In the genomic region with DNA sequence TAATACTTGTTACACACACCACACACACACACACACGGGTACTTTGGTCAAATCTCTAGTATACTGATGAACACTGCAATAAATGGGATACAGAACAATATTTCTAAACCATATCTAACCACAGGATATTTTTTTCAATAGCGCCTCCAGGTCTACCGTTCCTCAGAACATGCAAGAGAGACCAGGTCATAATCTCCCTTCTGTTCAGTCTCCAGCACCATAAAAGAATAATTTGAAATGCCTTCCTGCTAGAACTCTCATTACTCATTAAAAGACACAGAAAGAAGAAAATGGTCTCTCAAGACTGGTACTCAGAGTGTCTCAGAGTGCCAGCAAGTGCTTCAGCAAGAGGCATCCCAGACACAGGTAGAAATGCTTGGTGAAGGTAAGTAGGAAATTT, we compare ENCODE assay signal across 17 cellular contexts. TPM values are rescaled to one million over a fixed set of nuclear protein-coding genes. Genes with fewer than 3 reads are reported as not detected.
DNase-seq lines count a peak whose midpoint lies in the region; ATAC-seq and TF ChIP-seq lines count a peak whose summit lies in the region.
"Had no signal": no experiment of that assay in that cellular context is flagged by ENCODE, and none has a peak within 500 bp of the region (broad histone marks: within the 10 kb centered on the region; RNA-seq: fewer than 3 reads in every experiment).

No MANE protein-coding gene starts in this region.

- no peaks in the 10 kb centered on the region for H3K79me2 ChIP-seq in Loucy (ENCODE audit: insufficient read depth, low read length)

- H3K36me3 ChIP-seq in Loucy (ENCODE audit: insufficient read depth, low read length): no peaks in the 10 kb centered on the region
- no peaks in the 10 kb centered on the region for H3K36me3 ChIP-seq in colonic mucosa
- no peaks in the 10 kb centered on the region for H3K36me3 ChIP-seq in mucosa of rectum (ENCODE audit: control insufficient read depth in 2 of 2, insufficient read depth in 2 of 2, low read length in 2 of 2)

- peak overlapping the region; percentile 78 for H3K4me2 ChIP-seq in Loucy (ENCODE audit: low read depth, low read length, poor library complexity, severe bottlenecking)

- DNase-seq in colonic mucosa: no peak
- DNase-seq in effector CD8-positive, alpha-beta T cell (lab: John Stamatoyannopoulos, UW): no peak
- no peak for DNase-seq in activated CD8-positive, alpha-beta memory T cell treated with anti-CD3 and anti-CD28 coated beads, Interleukin-2, amount 10 ng/mL, durations not matched to agents 7 days and 5 days
- no peak for DNase-seq in occipital lobe (lab: John Stamatoyannopoulos, UW)
- DNase-seq: ACHN, HCEC 1CT, NCI-H1105 treated with DMSO at 0.1 percent for 48 hours, NCI-H1694, NCI-H2081 treated with DMSO at 0.1 percent for 48 hours, NCI-H510A, NCI-H82, RPMI8226, SHP77 treated with DMSO at 0.1 percent for 48 hours had no signal

- peak overlapping the region; percentile 63 for H3K9ac ChIP-seq in Loucy (ENCODE audit: low read depth, low read length, poor library complexity, severe bottlenecking)
- peak overlapping the region in 1 of 2 donors; percentile 38 for H3K9ac ChIP-seq in colonic mucosa (ENCODE audit: low read depth in 2 of 2, low read length in 2 of 2)
- H3K9ac ChIP-seq in mucosa of rectum (ENCODE audit: low read depth in 1 of 2, low read length in 2 of 2): no peak overlapping the region

- intact Hi-C loops in colonic mucosa (cut with DNase I): loop anchor here (5.0 kb wide), 1 partner anchor 286 kb away; no protein-coding TSS in a partner anchor

- peaks cover 20% of the 10 kb centered on the region for H3K27me3 Mint-ChIP-seq in activated CD8-positive, alpha-beta memory T cell treated with anti-CD3 and anti-CD28 coated beads, Interleukin-2, amount 10 ng/mL, durations not matched to agents 7 days and 5 days

- H3K9me3 ChIP-seq in Loucy (ENCODE audit: insufficient read depth, low read depth, low read length) (peaks cover 8% of the 10 kb centered on the region; the same call in 1 of the 2 replicates), colonic mucosa (no peaks in the 10 kb centered on the region), mucosa of rectum (ENCODE audit: control insufficient read depth in 2 of 2, low read length in 2 of 2) (no peaks in the 10 kb centered on the region)

- H3K27me3 ChIP-seq in Loucy (ENCODE audit: insufficient read depth, low read length, poor library complexity, severe bottlenecking): no peaks in the 10 kb centered on the region
- H3K27me3 ChIP-seq in colonic mucosa: no peaks in the 10 kb centered on the region
- H3K27me3 ChIP-seq in mucosa of rectum (ENCODE audit: control insufficient read depth in 2 of 2, insufficient read depth in 2 of 2, low read length in 2 of 2): no peaks in the 10 kb centered on the region

- H3K4me3 ChIP-seq in Loucy (ENCODE audit: low read length, poor library complexity, severe bottlenecking) (peak overlapping the region; percentile 64), colonic mucosa (no peak overlapping the region), mucosa of rectum (ENCODE audit: low read length in 2 of 2) (no peak overlapping the region)

- no peak overlapping the region for H3K27ac Mint-ChIP-seq in activated CD8-positive, alpha-beta memory T cell treated with anti-CD3 and anti-CD28 coated beads, Interleukin-2, amount 10 ng/mL, durations not matched to agents 7 days and 5 days

- H3F3A ChIP-seq in Loucy (ENCODE audit: low read depth): peaks cover 16% of the 10 kb centered on the region

- H3K9me2 ChIP-seq in Loucy (replicated peaks; ENCODE audit: low read depth, low read length): no peaks in the 10 kb centered on the region

- H3K9me3 Mint-ChIP-seq in activated CD8-positive, alpha-beta memory T cell treated with anti-CD3 and anti-CD28 coated beads, Interleukin-2, amount 10 ng/mL, durations not matched to agents 7 days and 5 days (ENCODE audit: low read depth): peaks cover 2% of the 10 kb centered on the region

- no peak for ATAC-seq in GM19397 (IDR thresholded peaks at IDR 0.05; ENCODE audit: unreplicated experiment)
- no peak for ATAC-seq in activated CD8-positive, alpha-beta memory T cell treated with anti-CD3 and anti-CD28 coated beads, Interleukin-2, amount 10 ng/mL, durations not matched to agents 7 days and 5 days

- no peak overlapping the region for H3K4me3 Mint-ChIP-seq in activated CD8-positive, alpha-beta memory T cell treated with anti-CD3 and anti-CD28 coated beads, Interleukin-2, amount 10 ng/mL, durations not matched to agents 7 days and 5 days

- H2AFZ ChIP-seq in Loucy (ENCODE audit: low read length): peak overlapping the region; percentile 13; the same call in 1 of the 2 replicates

- no peak; the same call in 1 of the 2 replicates for TF ChIP-seq CTCF in Loucy (conservative IDR thresholded peaks at IDR 0.05; ENCODE audit: low read length)
- TF ChIP-seq CTCF in colonic mucosa (IDR thresholded peaks at IDR 0.05): no peak

- H3K27ac ChIP-seq in colonic mucosa (peak overlapping the region; percentile 38), mucosa of rectum (ENCODE audit: low read depth in 2 of 2, low read length in 2 of 2) (peak overlapping the region; percentile 28 to 29)
- H3K27ac ChIP-seq: C4-2B had no signal

- H3K4me1 ChIP-seq in Loucy (ENCODE audit: insufficient read depth, low read length, poor library complexity, severe bottlenecking): peaks cover 44% of the 10 kb centered on the region
- H3K4me1 ChIP-seq in colonic mucosa: no peaks in the 10 kb centered on the region
- peaks cover 25% of the 10 kb centered on the region in 2 donors for H3K4me1 ChIP-seq in mucosa of rectum (ENCODE audit: control insufficient read depth in 2 of 2, insufficient read depth in 2 of 2, low read length in 2 of 2)

- H4K20me1 ChIP-seq in Loucy (ENCODE audit: insufficient read depth, low read length, poor library complexity, severe bottlenecking): no peaks in the 10 kb centered on the region

- no peaks in the 10 kb centered on the region for H3K36me3 Mint-ChIP-seq in activated CD8-positive, alpha-beta memory T cell treated with anti-CD3 and anti-CD28 coated beads, Interleukin-2, amount 10 ng/mL, durations not matched to agents 7 days and 5 days

- CTCF ChIA-PET in activated CD8-positive, alpha-beta memory T cell treated with anti-CD3 and anti-CD28 coated beads, Interleukin-2, amount 10 ng/mL, durations not matched to agents 7 days and 5 days (lab: Charles Lee): interaction anchor here (5.6 kb wide), 1 partner anchor 328 kb away, joined by 47 read pairs; no protein-coding TSS in a partner anchor

- peaks cover 13% of the 10 kb centered on the region for H3K4me1 Mint-ChIP-seq in activated CD8-positive, alpha-beta memory T cell treated with anti-CD3 and anti-CD28 coated beads, Interleukin-2, amount 10 ng/mL, durations not matched to agents 7 days and 5 days

RNA-seq across cellular contexts. Expression of gene SLC44A3, which starts 11.5 kb away (rescaled TPM):
- total RNA-seq in colonic mucosa (10 to 100 TPM; 55.4 to 71.4 TPM), occipital lobe (2.2 TPM)
- not detected for total RNA-seq in activated CD8-positive, alpha-beta memory T cell treated with anti-CD3 and anti-CD28 coated beads, Interleukin-2, amount 10 ng/mL, durations not matched to agents 7 days and 5 days

Comparison
In these comparisons a context has a peak if more than half of its experiments do, and no peak if none do; other contexts are left out.
1. RNA of gene SLC44A3, which starts 11.5 kb away (total RNA-seq): 55.4 to 71.4 TPM in colonic mucosa; 2.2 TPM in occipital lobe (single experiment) and not detected in activated CD8-positive, alpha-beta memory T cell treated with anti-CD3 and anti-CD28 coated beads, Interleukin-2, amount 10 ng/mL, durations not matched to agents 7 days and 5 days; every median in the first group is over 10 times any median in the second.